ENCODE assay signal across 11 cellular contexts in the genomic region with DNA sequence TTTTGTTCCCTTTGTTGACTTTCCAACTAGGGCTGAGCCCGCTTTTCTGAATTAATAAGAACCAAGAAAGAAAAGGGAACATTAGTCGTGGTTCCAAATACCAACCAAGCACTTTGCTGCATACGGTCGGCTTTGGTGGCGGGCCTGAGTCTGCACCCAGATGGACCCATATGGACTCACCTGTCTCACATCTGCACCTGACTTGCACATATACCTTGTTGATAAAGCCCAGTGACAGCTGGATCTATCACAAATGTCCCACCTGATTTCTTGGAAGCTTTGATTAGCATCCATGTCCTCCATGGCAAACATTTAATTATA. TPM values are rescaled to one million over a fixed set of nuclear protein-coding genes. Genes with fewer than 3 reads are reported as not detected.
A peak's percentile ranks its signal among the peaks of the same experiment; 100 is the strongest.
DNase-seq lines count a peak whose midpoint lies in the region; ATAC-seq, FAIRE-seq and TF ChIP-seq lines count a peak whose summit lies in the region.
"Had no signal": no experiment of that assay in that cellular context is flagged by ENCODE, and none has a peak within 500 bp of the region (broad histone marks: within the 10 kb centered on the region; RNA-seq: fewer than 3 reads in every experiment).

No MANE protein-coding gene starts in this region.

- no peak overlapping the region for H3K4me3 Mint-ChIP-seq in endothelial cell (ENCODE audit: unreplicated experiment)

- intact Hi-C loops in kidney (cut with DNase I) = no loop called here

- H3K36me3 Mint-ChIP-seq in endothelial cell (ENCODE audit: low read depth, unreplicated experiment) = no peaks in the 10 kb centered on the region

- no peak overlapping the region for H3K9ac ChIP-seq in kidney (ENCODE audit: low read length in 2 of 2)
- H3K9ac ChIP-seq: BLaER1 had no signal

- H3K27ac ChIP-seq in C4-2B (no peak overlapping the region), kidney (ENCODE audit: low read depth in 2 of 2, low read length in 2 of 2) (no peak overlapping the region)
- H3K27ac ChIP-seq: BLaER1 had no signal

- no peaks in the 10 kb centered on the region for H3K27me3 Mint-ChIP-seq in endothelial cell (ENCODE audit: unreplicated experiment)

- no peak overlapping the region for H3K27ac Mint-ChIP-seq in endothelial cell (ENCODE audit: unreplicated experiment)

- H3K36me3 ChIP-seq in kidney (ENCODE audit: control insufficient read depth in 1 of 2, insufficient read depth in 2 of 2, low read length in 2 of 2) = no peaks in the 10 kb centered on the region
- H3K36me3 ChIP-seq: BLaER1 had no signal

- ATAC-seq in GM21526 (IDR thresholded peaks at IDR 0.05; ENCODE audit: low FRiP score, unreplicated experiment) (peak; percentile 7), HG03520 (IDR thresholded peaks at IDR 0.05; ENCODE audit: unreplicated experiment) (peak; percentile 13), GM21529 (IDR thresholded peaks at IDR 0.05; ENCODE audit: unreplicated experiment) (no peak)

- no peak for FAIRE-seq in kidney (lab: Jason Lieb, UNC)

- H3K4me3 ChIP-seq in kidney (ENCODE audit: low read length in 2 of 2) = no peak overlapping the region
- H3K4me3 ChIP-seq: BLaER1 had no signal

- H3K4me1 Mint-ChIP-seq in endothelial cell (ENCODE audit: unreplicated experiment) = peaks cover 23% of the 10 kb centered on the region

- TF ChIP-seq CTCF in C4-2B (conservative IDR thresholded peaks at IDR 0.05) (peak; percentile 43), endothelial cell (IDR thresholded peaks at IDR 0.05; ENCODE audit: unreplicated experiment) (peak; percentile 46), kidney (IDR thresholded peaks at IDR 0.05; ENCODE audit: borderline replicate concordance, extremely low read depth, insufficient read depth) (no peak), GM10266 (IDR thresholded peaks at IDR 0.05; ENCODE audit: control insufficient read depth, insufficient read depth, low read depth, missing control alignments) (no peak)

- no peaks in the 10 kb centered on the region for H3K9me3 Mint-ChIP-seq in endothelial cell (ENCODE audit: unreplicated experiment)

- DNase-seq in endothelial cell (ENCODE audit: low spot score) = no peak
- no peak for DNase-seq in NCI-H128 (lab: John Stamatoyannopoulos, UW; ENCODE audit: unreplicated experiment)
- no peak for DNase-seq in kidney
- DNase-seq in GM10266 (ENCODE audit: extremely low spot score) = no peak
- DNase-seq: left ventricle myocardium superior, occipital lobe had no signal

- peaks cover 7 to 17% of the 10 kb centered on the region in 2 donors for H3K4me1 ChIP-seq in kidney (ENCODE audit: control insufficient read depth in 1 of 2, insufficient read depth in 1 of 2, low read depth in 1 of 2, low read length in 2 of 2)
- H3K4me1 ChIP-seq: BLaER1 had no signal

- H3K9me3 ChIP-seq in kidney (ENCODE audit: control insufficient read depth in 1 of 2, low read length in 2 of 2) = no peaks in the 10 kb centered on the region
- H3K9me3 ChIP-seq: BLaER1 had no signal

RNA-seq across cellular contexts. Expression of gene TPD52L1, which starts 39.0 kb away (rescaled TPM):
- total RNA-seq in endothelial cell (ENCODE audit: unreplicated experiment) (118 TPM), kidney (69.1 TPM)
- polyA plus RNA-seq in kidney (ENCODE audit: insufficient read depth, low read depth, low replicate concordance) = 91.1 TPM

Comparison
In these comparisons a context has a peak if more than half of its experiments do, and no peak if none do; other contexts are left out.
1. CTCF ChIP-seq: peak in C4-2B (single experiment) and endothelial cell (single experiment); none in kidney (single experiment) and GM10266 (single experiment).